Comparison of ENCODE assay signal across 17 cellular contexts in genomic region chr9:68739631-68740174, GRCh38. TPM values are rescaled to one million over a fixed set of nuclear protein-coding genes. Genes with fewer than 3 reads are reported as not detected.
DNase-seq lines count a peak whose midpoint lies in the region; ATAC-seq, FAIRE-seq and TF ChIP-seq lines count a peak whose summit lies in the region.
"Had no signal": no experiment of that assay in that cellular context is flagged by ENCODE, and none has a peak within 500 bp of the region (broad histone marks: within the 10 kb centered on the region; RNA-seq: fewer than 3 reads in every experiment).

No MANE protein-coding gene starts in this region.

- BruUV-seq in K562 (replicated peaks; lab: Mats Ljungman, UMichigan) = no TSS peak

- no peak overlapping the region for H2AK5ac ChIP-seq in trophoblast cell (ENCODE audit: low read length)

- no peak overlapping the region for H3K18ac ChIP-seq in trophoblast cell (ENCODE audit: low read length)

- no peaks in the 10 kb centered on the region for H3K9me1 ChIP-seq in K562 (ENCODE audit: control insufficient read depth, insufficient read depth, low read length)

- H2BK12ac ChIP-seq in trophoblast cell (ENCODE audit: low read length) = no peak overlapping the region

- H3K27ac ChIP-seq in K562 (ENCODE audit: extremely low read depth, low read depth, low read length) (no peak overlapping the region), hepatocyte (peak overlapping the region; percentile 89), trophoblast cell (ENCODE audit: low read depth, low read length) (no peak overlapping the region)

- H3K9ac ChIP-seq in K562 (ENCODE audit: insufficient read depth in 1 of 2, low read depth in 2 of 2, low read length in 2 of 2) = peak overlapping the region in 1 of 2 experiments; percentile 45; a peak in 1 of 4 replicates
- no peak overlapping the region for H3K9ac ChIP-seq in trophoblast cell (ENCODE audit: low read length)

- no peak overlapping the region for H3K23ac ChIP-seq in trophoblast cell (ENCODE audit: low read length)

- H3K14ac ChIP-seq in trophoblast cell (ENCODE audit: low read length) = no peak overlapping the region

- TF ChIP-seq EP300 in K562 (IDR thresholded peaks at IDR 0.05; ENCODE audit: low read length) = no peak

- no peaks in the 10 kb centered on the region for H3K9me2 ChIP-seq in hepatocyte (replicated peaks; ENCODE audit: insufficient read depth)

- H3K4me1 Mint-ChIP-seq in stimulated activated naive CD8-positive, alpha-beta T cell treated with anti-CD3 and anti-CD28 coated beads, Interleukin-15, amount 100 ng/mL, for 72 hours = peaks cover 10% of the 10 kb centered on the region
- H3K4me1 Mint-ChIP-seq: activated T-helper 17 cell treated with anti-CD3 and anti-CD28 coated beads, Interleukin-2, amount 50 U/mL, for 72 hours had no signal

- no peak overlapping the region for H2BK120ac ChIP-seq in trophoblast cell (ENCODE audit: insufficient read depth, low read length, poor library complexity)

- no peak overlapping the region for H4K8ac ChIP-seq in trophoblast cell (ENCODE audit: low read depth, low read length)

- H3K79me2 ChIP-seq in K562 (ENCODE audit: control insufficient read depth, insufficient read depth, low read length) (peaks cover 20% of the 10 kb centered on the region; the same call in 2 of the 3 replicates), hepatocyte (peaks cover 30% of the 10 kb centered on the region), trophoblast cell (ENCODE audit: control insufficient read depth, insufficient read depth, low read length, poor library complexity) (no peaks in the 10 kb centered on the region)

- H3K27me3 Mint-ChIP-seq in stimulated activated naive CD8-positive, alpha-beta T cell treated with anti-CD3 and anti-CD28 coated beads, Interleukin-15, amount 100 ng/mL, for 72 hours = peaks cover 23% of the 10 kb centered on the region

- H3K9me3 ChIP-seq in K562 (replicated peaks; ENCODE audit: control insufficient read depth, insufficient read depth, low read depth, low read length) (no peaks in the 10 kb centered on the region), hepatocyte (ENCODE audit: low read depth) (no peaks in the 10 kb centered on the region), trophoblast cell (ENCODE audit: insufficient read depth, low read depth, low read length) (no peaks in the 10 kb centered on the region)
- H3K9me3 ChIP-seq: Caco-2 had no signal

- CTCF ChIA-PET in K562 (lab: Yijun Ruan, JAX; ENCODE audit: low intra/inter-chr PET ratio) = no interaction called here

- intact Hi-C loops in K562 (cut with micrococcal nuclease) = loop anchor here (5.0 kb wide), 1 partner anchor 38 kb away; no protein-coding TSS in a partner anchor

- H2BK5ac ChIP-seq in trophoblast cell (ENCODE audit: low read depth, low read length, poor library complexity) = no peak overlapping the region

- 66% methylated on average over 2 of the region's 2 CpGs for WGBS in K562 (ENCODE audit: insufficient coverage, low coverage, missing lambda C conversion rate)
- WGBS in hepatocyte (ENCODE audit: low lambda C conversion rate, missing lambda C conversion rate) = 71% methylated on average over 2 of the region's 2 CpGs
- no CpG with 5 or more reads among the region's 2 CpGs for WGBS in trophoblast cell (ENCODE audit: extremely low coverage, insufficient coverage, insufficient read length)

- H3K4me3 ChIP-seq in K562 = no peak overlapping the region
- H3K4me3 ChIP-seq in hepatocyte = no peak overlapping the region
- H3K4me3 ChIP-seq in trophoblast cell (ENCODE audit: low read depth, low read length) = no peak overlapping the region

- no peak overlapping the region for H4K12ac ChIP-seq in trophoblast cell (ENCODE audit: low read depth, low read length)

- H3K9me3 Mint-ChIP-seq in stimulated activated naive CD8-positive, alpha-beta T cell treated with anti-CD3 and anti-CD28 coated beads, Interleukin-15, amount 100 ng/mL, for 72 hours = no peaks in the 10 kb centered on the region
- H3K9me3 Mint-ChIP-seq: activated T-helper 17 cell treated with anti-CD3 and anti-CD28 coated beads, Interleukin-2, amount 50 U/mL, for 72 hours; HFFc6 had no signal

- no peaks in the 10 kb centered on the region for H3K36me3 ChIP-seq in K562 (ENCODE audit: control insufficient read depth, insufficient read depth, low read length)
- no peaks in the 10 kb centered on the region for H3K36me3 ChIP-seq in hepatocyte (replicated peaks; ENCODE audit: insufficient read depth, low read depth)
- H3K36me3 ChIP-seq in trophoblast cell (ENCODE audit: control insufficient read depth in 1 of 2, insufficient read depth in 2 of 2, low read length in 2 of 2) = no peaks in the 10 kb centered on the region

- no peak overlapping the region for H3K4ac ChIP-seq in trophoblast cell (ENCODE audit: low read depth, low read length)

- H3K79me1 ChIP-seq in trophoblast cell (ENCODE audit: low read length) = no peaks in the 10 kb centered on the region

- no peak overlapping the region for H3K27ac Mint-ChIP-seq in stimulated activated naive CD8-positive, alpha-beta T cell treated with anti-CD3 and anti-CD28 coated beads, Interleukin-15, amount 100 ng/mL, for 72 hours
- H3K27ac Mint-ChIP-seq: activated T-helper 17 cell treated with anti-CD3 and anti-CD28 coated beads, Interleukin-2, amount 50 U/mL, for 72 hours; HFFc6 had no signal

- 0 out of 2 replicates have a peak overlapping the region, but pooled peaks have one; percentile 5 for H3K4me2 ChIP-seq in K562 (ENCODE audit: insufficient read depth, low read length)
- peak overlapping the region; percentile 55 for H3K4me2 ChIP-seq in hepatocyte
- no peak overlapping the region for H3K4me2 ChIP-seq in trophoblast cell (ENCODE audit: low read length)

- H2AFZ ChIP-seq in K562 (ENCODE audit: low read depth, low read length) (no peak overlapping the region), hepatocyte (no peak overlapping the region), trophoblast cell (ENCODE audit: insufficient read depth, low read length, poor library complexity) (peak overlapping the region; percentile 12)

- TF ChIP-seq RAD21 in K562 (CRISPR knock-in tag; conservative IDR thresholded peaks at IDR 0.05 in 1 of 2, IDR thresholded peaks at IDR 0.05 in 1 of 2) = no peak

- H4K91ac ChIP-seq in trophoblast cell (ENCODE audit: low read depth, low read length) = no peak overlapping the region

- in situ Hi-C loops in K562 (cut with MboI) = no loop called here

- DNase-seq in HuH-7 (ENCODE audit: low spot score) (peak; percentile 26), K562 (ENCODE audit: extremely low read depth in 1 of 4, low spot score in 3 of 4) (no peak), hepatocyte (ENCODE audit: low spot score) (peak; percentile 42), trophoblast cell (peak; percentile 27 to 52), nucleus accumbens (lab: John Stamatoyannopoulos, UW) (no peak)
- no peak for DNase-seq in stimulated activated naive CD8-positive, alpha-beta T cell treated with anti-CD3 and anti-CD28 coated beads, Interleukin-15, amount 100 ng/mL, for 72 hours
- no peak for DNase-seq in stimulated activated CD4-positive, alpha-beta T cell treated with anti-CD3 and anti-CD28 coated beads, Interleukin-2, amount 100 ng/mL, for 48 hours
- DNase-seq: amniotic stem cell, GDM1, HFFc6, KBM-7, NCI-H1105 treated with DMSO at 0.1 percent for 48 hours, NCI-H2227 treated with DMSO at 0.1 percent for 48 hours had no signal

- H3K4me3 Mint-ChIP-seq in stimulated activated naive CD8-positive, alpha-beta T cell treated with anti-CD3 and anti-CD28 coated beads, Interleukin-15, amount 100 ng/mL, for 72 hours = no peak overlapping the region
- H3K4me3 Mint-ChIP-seq: activated T-helper 17 cell treated with anti-CD3 and anti-CD28 coated beads, Interleukin-2, amount 50 U/mL, for 72 hours; HFFc6 had no signal

- H3K27me3 ChIP-seq in K562 (ENCODE audit: control insufficient read depth in 2 of 2, insufficient read depth in 2 of 2, low read length in 2 of 2) (no peaks in the 10 kb centered on the region), hepatocyte (no peaks in the 10 kb centered on the region), trophoblast cell (ENCODE audit: insufficient read depth, low read length) (no peaks in the 10 kb centered on the region)

- no peaks in the 10 kb centered on the region for H4K20me1 ChIP-seq in K562 (replicated peaks; ENCODE audit: control insufficient read depth, insufficient read depth, low read length)
- no peaks in the 10 kb centered on the region for H4K20me1 ChIP-seq in hepatocyte (ENCODE audit: insufficient read depth, poor library complexity, severe bottlenecking)

- POLR2A ChIA-PET in K562 (lab: Yijun Ruan, JAX) = interaction anchor here (0.6 to 1.7 kb wide), 3 partner anchors 18 to 103 kb away, joined by 4 read pairs; no protein-coding TSS in a partner anchor

- no peak for TF ChIP-seq CTCF in K562 (IDR thresholded peaks at IDR 0.05 in 2 of 3, conservative IDR thresholded peaks at IDR 0.05 in 1 of 3; ENCODE audit: insufficient read depth in 2 of 3, low read depth in 1 of 3, low read length in 3 of 3)
- TF ChIP-seq CTCF in hepatocyte (IDR thresholded peaks at IDR 0.05; ENCODE audit: poor library complexity) = no peak

- FAIRE-seq in K562 (lab: Jason Lieb, UNC) = no peak

- TF ChIP-seq POLR2A in K562 (conservative IDR thresholded peaks at IDR 0.05) = no peak

- H3K4me1 ChIP-seq in K562 (replicated peaks in 1 of 2; ENCODE audit: control insufficient read depth in 2 of 2, insufficient read depth in 2 of 2, low read length in 2 of 2) (peaks cover 5 to 22% of the 10 kb centered on the region in 2 experiments; a peak in 4 of 5 replicates), hepatocyte (ENCODE audit: insufficient read depth) (peaks cover 16% of the 10 kb centered on the region), trophoblast cell (ENCODE audit: control insufficient read depth in 1 of 2, insufficient read depth in 2 of 2, low read length in 2 of 2) (peaks cover 3 to 4% of the 10 kb centered on the region in 2 experiments)

- ATAC-seq in K562 (peak; percentile 22; the same call in 1 of the 3 replicates), GM19397 (IDR thresholded peaks at IDR 0.05; ENCODE audit: unreplicated experiment) (no peak)
- ATAC-seq in stimulated activated naive CD8-positive, alpha-beta T cell treated with anti-CD3 and anti-CD28 coated beads, Interleukin-15, amount 100 ng/mL, for 72 hours = no peak
- ATAC-seq: activated T-helper 17 cell treated with anti-CD3 and anti-CD28 coated beads, Interleukin-2, amount 50 U/mL, for 72 hours had no signal

RNA-seq across cellular contexts. Expression of gene PIP5K1B, which starts 34.7 kb away (rescaled TPM):
- total RNA-seq in K562 (2011; cell fraction: chromatin; rRNA removed; ENCODE audit: low replicate concordance) = 11.7 and 37.8 TPM in 2 replicates
- total RNA-seq in K562 (2011; cell fraction: nucleolus; rRNA removed) = 11.6 and 11.7 TPM in 2 replicates
- total RNA-seq in K562 (2011; cell fraction: nucleoplasm; rRNA removed) = 19.9 and 36.8 TPM in 2 replicates
- 3.8 and 3.9 TPM in 2 replicates for total RNA-seq in K562 (2014; rRNA removed)
- 7.4 and 8.8 TPM in 2 replicates for total RNA-seq in K562 (2014; rRNA removed; fragmentation: Illumina TruSeq; extraction: Trizol)
- 7.4 and 7.5 TPM in 2 replicates for total RNA-seq in K562 (2015; rRNA removed; fragmentation: Illumina TruSeq; extraction: Trizol)
- 9.6 and 10.4 TPM in 2 replicates for total RNA-seq in K562 (2021)
- polyA plus RNA-seq in K562 (2011; rRNA removed) = 6.5 and 7.8 TPM in 2 replicates
- 2.5 and 4.5 TPM in 2 replicates for polyA plus RNA-seq in K562 (2011; cell fraction: cytosol; rRNA removed)
- 5.7 and 7.2 TPM in 2 replicates for polyA plus RNA-seq in K562 (2011; cell fraction: nucleus; rRNA removed)
- 9.2 and 13.5 TPM in 2 replicates for polyA plus RNA-seq in K562 (2012)
- 10.6 and 12.9 TPM in 2 replicates for polyA plus RNA-seq in K562 (2014; fragmentation: Illumina TruSeq; extraction: Trizol)
- 1 to 10 TPM; 3.1 to 6.3 TPM for polyA plus RNA-seq in K562 (2014; fragmentation: Nextera tagmentation; extraction: Ambion mirVana)
- polyA plus RNA-seq in K562 (2014; rRNA removed) = 4.9 and 5.0 TPM in 2 replicates
- polyA minus RNA-seq in K562 (2011; rRNA and poly(A)+ RNA removed) = 12.3 and 14.2 TPM in 2 replicates
- 4.3 and 6.3 TPM in 2 replicates for polyA minus RNA-seq in K562 (2011; cell fraction: cytosol; rRNA and poly(A)+ RNA removed)
- 12.3 and 27.8 TPM in 2 replicates for polyA minus RNA-seq in K562 (2011; cell fraction: nucleus; rRNA and poly(A)+ RNA removed)
- 10.2 and 11.1 TPM in 2 replicates for total RNA-seq in hepatocyte
- polyA plus RNA-seq in hepatocyte = 2.5 and 3.7 TPM in 2 replicates
- 2.8 and 3.1 TPM in 2 replicates for polyA plus RNA-seq in trophoblast cell (2013)
- total RNA-seq: epithelial cell of proximal tubule, HFFc6 had no signal

Comparison
In these comparisons a context has a peak if more than half of its experiments do, and no peak if none do; other contexts are left out.
1. DNase-seq: peak in HuH-7 (single experiment), hepatocyte (single experiment) and trophoblast cell (2 of 2); none in K562 (0 of 4), stimulated activated naive CD8-positive, alpha-beta T cell treated with anti-CD3 and anti-CD28 coated beads, Interleukin-15, amount 100 ng/mL, for 72 hours (0 of 2), nucleus accumbens (0 of 56) and stimulated activated CD4-positive, alpha-beta T cell treated with anti-CD3 and anti-CD28 coated beads, Interleukin-2, amount 100 ng/mL, for 48 hours (0 of 2).